Comparison of ENCODE assay signal across 8 cellular contexts in genomic region chr3:5022187-5022965, GRCh38. TPM values are rescaled to one million over a fixed set of nuclear protein-coding genes. Genes with fewer than 3 reads are reported as not detected.
DNase-seq lines count a peak whose midpoint lies in the region; ATAC-seq and TF ChIP-seq lines count a peak whose summit lies in the region.

No MANE protein-coding gene starts in this region.

- no peaks in the 10 kb centered on the region for H3K27me3 ChIP-seq in IMR-90 (ENCODE audit: control insufficient read depth, insufficient read depth, low read length)

- peak overlapping the region; percentile 81 to 84; a peak in 3 of 4 replicates for H4K8ac ChIP-seq in IMR-90 (ENCODE audit: low read depth in 2 of 2, low read length in 2 of 2)

- H3K18ac ChIP-seq in IMR-90 (ENCODE audit: low read depth, low read length): peak overlapping the region; percentile 80

- peak overlapping the region; percentile 97 for H4K91ac ChIP-seq in IMR-90 (ENCODE audit: insufficient read depth, low read depth, low read length)

- POLR2A ChIA-PET in IMR-90 (lab: Charles Lee; ENCODE audit: unreplicated experiment): interaction anchor here (1.1 kb wide), 1 partner anchor 37 kb away, joined by 4 read pairs; no protein-coding TSS in a partner anchor

- peak overlapping the region; percentile 97 for H3K4ac ChIP-seq in IMR-90 (ENCODE audit: low read depth, low read length)

- in situ Hi-C loops in IMR-90 (cut with MboI; ENCODE audit: low sequenced_read_pairs): loop anchor here (5.0 to 10.0 kb wide), 2 partner anchors 40 to 308 kb away; no protein-coding TSS in a partner anchor
- in situ Hi-C loops in G401 (cut with HindIII; ENCODE audit: low sequenced_read_pairs): no loop called here

- DNase-seq in IMR-90 (peak; percentile 74), glomerular visceral epithelial cell (ENCODE audit: extremely low spot score) (peak; percentile 17), G401 (ENCODE audit: low spot score) (no peak), hypothalamus (lab: John Stamatoyannopoulos, UW) (no peak), HuH-7.5 (ENCODE audit: low spot score) (no peak), AG08396 (ENCODE audit: low spot score) (no peak)

- H3K9me1 ChIP-seq in IMR-90 (ENCODE audit: insufficient read depth, low read length): peaks cover 11% of the 10 kb centered on the region

- peaks cover 0 to 3% of the 10 kb centered on the region in 2 experiments; a peak in 1 of 4 replicates for H3K79me1 ChIP-seq in IMR-90 (ENCODE audit: low read depth in 1 of 2, low read length in 2 of 2)

- no peaks in the 10 kb centered on the region for H3K36me3 ChIP-seq in IMR-90 (ENCODE audit: control insufficient read depth, insufficient read depth, low read length)

- intact Hi-C loops in IMR-90 (cut with micrococcal nuclease): no loop called here

- H3K4me3 ChIP-seq in IMR-90 (ENCODE audit: insufficient read depth, low read depth, low read length): no peak overlapping the region

- H3K56ac ChIP-seq in IMR-90 (ENCODE audit: extremely low read depth, insufficient read depth, low read length): 0 out of 2 replicates have a peak overlapping the region, but pooled peaks have one; percentile 32

- no peak for TF ChIP-seq CTCF in IMR-90 (conservative IDR thresholded peaks at IDR 0.05; ENCODE audit: low read depth, low read length)

- H3K4me1 ChIP-seq in IMR-90 (ENCODE audit: control insufficient read depth, insufficient read depth, low read length): peaks cover 14% of the 10 kb centered on the region

- no peak overlapping the region for H2AFZ ChIP-seq in IMR-90 (replicated peaks; ENCODE audit: low read length, poor library complexity)

- ATAC-seq in GM18498 (IDR thresholded peaks at IDR 0.05; ENCODE audit: unreplicated experiment): peak; percentile 62
- ATAC-seq in GM21576 (IDR thresholded peaks at IDR 0.05; ENCODE audit: unreplicated experiment): peak; percentile 67
- no peak for ATAC-seq in IMR-90 (ENCODE audit: low read depth)

- peak overlapping the region; percentile 96 for H2BK5ac ChIP-seq in IMR-90 (ENCODE audit: low read depth, low read length, poor library complexity, severe bottlenecking)

- H4K5ac ChIP-seq in IMR-90 (ENCODE audit: low read depth, low read length): peak overlapping the region; percentile 69; the same call in 1 of the 2 replicates

- no peak for TF ChIP-seq RAD21 in IMR-90 (IDR thresholded peaks at IDR 0.05; ENCODE audit: low read length)

- H2BK120ac ChIP-seq in IMR-90 (ENCODE audit: low read depth, low read length): peak overlapping the region; percentile 99

- peak overlapping the region; percentile 50; the same call in 1 of the 2 replicates for H3K27ac ChIP-seq in IMR-90 (ENCODE audit: insufficient read depth, low read length)

- H3K14ac ChIP-seq in IMR-90 (replicated peaks; ENCODE audit: low read depth, low read length): peak overlapping the region; percentile 97; the same call in 1 of the 2 replicates

- BruUV-seq in IMR-90 (replicated peaks; lab: Mats Ljungman, UMichigan): no TSS peak

- peak overlapping the region; percentile 99; the same call in 2 of the 3 replicates for H2BK15ac ChIP-seq in IMR-90 (ENCODE audit: low read depth, low read length)

- no peak; the same call in none of the 2 replicates for TF ChIP-seq POLR2A in IMR-90 (IDR thresholded peaks at IDR 0.05; ENCODE audit: low read depth, low read length)

- CTCF ChIA-PET in IMR-90 (lab: Yijun Ruan, JAX): interaction anchor here (0.6 to 1.7 kb wide), 15 partner anchors 11 to 311 kb away, joined by 3 to 11 read pairs (median 3); partner anchors contain the start of gene BHLHE40

- no peak overlapping the region for H2AK9ac ChIP-seq in IMR-90 (replicated peaks; ENCODE audit: low read depth, low read length, poor library complexity)

- H2AK5ac ChIP-seq in IMR-90 (ENCODE audit: low read depth, low read length): peak overlapping the region; percentile 99; the same call in 1 of the 2 replicates

- no peak overlapping the region for H3K9ac ChIP-seq in IMR-90 (ENCODE audit: low read depth, low read length)

- peak overlapping the region; percentile 98 for H2BK20ac ChIP-seq in IMR-90 (ENCODE audit: low read depth, low read length)

- peak overlapping the region; percentile 17; the same call in 1 of the 2 replicates for H3K4me2 ChIP-seq in IMR-90 (ENCODE audit: low read depth, low read length)

- 80% methylated on average over 3 of the region's 6 CpGs; no CpG with 5 or more reads in 1 of the 2 experiments for WGBS in IMR-90 (ENCODE audit: extremely low coverage in 2 of 2, insufficient read length in 1 of 2), 2 experiments

- no peaks in the 10 kb centered on the region for H4K20me1 ChIP-seq in IMR-90 (ENCODE audit: insufficient read depth, low read length)

- H3K23ac ChIP-seq in IMR-90 (ENCODE audit: low read depth, low read length): peak overlapping the region; percentile 65; the same call in 1 of the 2 replicates

- H3K9me3 ChIP-seq in IMR-90 (ENCODE audit: control insufficient read depth, insufficient read depth, low read length): no peaks in the 10 kb centered on the region

- dilution Hi-C loops in IMR-90 (cut with HindIII; ENCODE audit: low sequenced_read_pairs, unreplicated experiment): no loop called here

TF ChIP-seq in IMR-90, 13 proteins besides CTCF, POLR2A, EP300 and RAD21:
- TF ChIP-seq RCOR1 (IDR thresholded peaks at IDR 0.05; ENCODE audit: insufficient replicate concordance, low read length) (no peak), CHD1 (IDR thresholded peaks at IDR 0.05; ENCODE audit: low read depth, low read length) (no peak), MXI1 (IDR thresholded peaks at IDR 0.05; ENCODE audit: borderline replicate concordance, low read depth, low read length) (no peak)
TF ChIP-seq in IMR-90: peak in this region for 0.

RNA-seq across cellular contexts. Expression of gene BHLHE40, which starts 43.1 kb away (rescaled TPM):
- 22.8 and 24.2 TPM in 2 replicates for total RNA-seq in IMR-90 (2012; rRNA removed)
- polyA plus RNA-seq in IMR-90 (2012; rRNA removed): 31.1 and 31.8 TPM in 2 replicates
- polyA plus RNA-seq in IMR-90 (2012; cell fraction: cytosol; rRNA removed): 26.0 and 43.6 TPM in 2 replicates
- polyA plus RNA-seq in IMR-90 (2012; cell fraction: nucleus; rRNA removed; ENCODE audit: low replicate concordance): 147 and 366 TPM in 2 replicates
- 6.6 and 7.2 TPM in 2 replicates for total RNA-seq in G401 (2014; rRNA removed; shearing (Covaris generic))

Comparison
In these comparisons a context has a peak if more than half of its experiments do, and no peak if none do; other contexts are left out.
1. DNase-seq: peak in IMR-90 (single experiment) and glomerular visceral epithelial cell (single experiment); none in G401 (single experiment), hypothalamus (0 of 51), HuH-7.5 (single experiment) and AG08396 (single experiment).